In the genomic region with DNA sequence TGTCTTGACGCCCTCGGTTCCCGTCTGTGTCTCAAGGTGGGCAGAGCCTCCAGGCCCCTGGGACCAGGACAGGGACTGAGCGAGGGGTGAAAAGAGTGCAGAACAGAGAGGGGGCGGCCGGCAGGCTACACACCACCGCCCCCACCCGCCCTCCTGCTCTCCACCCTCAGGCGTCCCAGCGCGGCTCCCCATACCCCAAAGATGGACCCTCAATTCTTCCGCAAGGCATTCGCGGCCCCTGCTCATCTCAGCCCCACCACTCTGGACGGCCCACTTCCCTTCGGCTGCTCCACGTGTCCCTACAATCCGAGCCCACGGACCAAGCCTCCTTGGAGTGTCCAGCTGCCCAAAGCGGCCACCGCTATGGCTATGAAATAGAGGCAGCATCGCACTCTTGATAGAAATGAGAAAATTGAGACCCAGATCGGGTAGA, we compare ENCODE assay signal across 1 cellular context.
TF ChIP-seq lines count a peak whose summit lies in the region.

No MANE protein-coding gene starts in this region.

TF ChIP-seq in WTC11, 78 proteins besides CTCF, POLR2A, EP300 and RAD21 (continued from another document):
- TF ChIP-seq, protein P1, sequence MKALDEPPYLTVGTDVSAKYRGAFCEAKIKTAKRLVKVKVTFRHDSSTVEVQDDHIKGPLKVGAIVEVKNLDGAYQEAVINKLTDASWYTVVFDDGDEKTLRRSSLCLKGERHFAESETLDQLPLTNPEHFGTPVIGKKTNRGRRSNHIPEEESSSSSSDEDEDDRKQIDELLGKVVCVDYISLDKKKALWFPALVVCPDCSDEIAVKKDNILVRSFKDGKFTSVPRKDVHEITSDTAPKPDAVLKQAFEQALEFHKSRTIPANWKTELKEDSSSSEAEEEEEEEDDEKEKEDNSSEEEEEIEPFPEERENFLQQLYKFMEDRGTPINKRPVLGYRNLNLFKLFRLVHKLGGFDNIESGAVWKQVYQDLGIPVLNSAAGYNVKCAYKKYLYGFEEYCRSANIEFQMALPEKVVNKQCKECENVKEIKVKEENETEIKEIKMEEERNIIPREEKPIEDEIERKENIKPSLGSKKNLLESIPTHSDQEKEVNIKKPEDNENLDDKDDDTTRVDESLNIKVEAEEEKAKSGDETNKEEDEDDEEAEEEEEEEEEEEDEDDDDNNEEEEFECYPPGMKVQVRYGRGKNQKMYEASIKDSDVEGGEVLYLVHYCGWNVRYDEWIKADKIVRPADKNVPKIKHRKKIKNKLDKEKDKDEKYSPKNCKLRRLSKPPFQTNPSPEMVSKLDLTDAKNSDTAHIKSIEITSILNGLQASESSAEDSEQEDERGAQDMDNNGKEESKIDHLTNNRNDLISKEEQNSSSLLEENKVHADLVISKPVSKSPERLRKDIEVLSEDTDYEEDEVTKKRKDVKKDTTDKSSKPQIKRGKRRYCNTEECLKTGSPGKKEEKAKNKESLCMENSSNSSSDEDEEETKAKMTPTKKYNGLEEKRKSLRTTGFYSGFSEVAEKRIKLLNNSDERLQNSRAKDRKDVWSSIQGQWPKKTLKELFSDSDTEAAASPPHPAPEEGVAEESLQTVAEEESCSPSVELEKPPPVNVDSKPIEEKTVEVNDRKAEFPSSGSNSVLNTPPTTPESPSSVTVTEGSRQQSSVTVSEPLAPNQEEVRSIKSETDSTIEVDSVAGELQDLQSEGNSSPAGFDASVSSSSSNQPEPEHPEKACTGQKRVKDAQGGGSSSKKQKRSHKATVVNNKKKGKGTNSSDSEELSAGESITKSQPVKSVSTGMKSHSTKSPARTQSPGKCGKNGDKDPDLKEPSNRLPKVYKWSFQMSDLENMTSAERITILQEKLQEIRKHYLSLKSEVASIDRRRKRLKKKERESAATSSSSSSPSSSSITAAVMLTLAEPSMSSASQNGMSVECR (CRISPR knock-in tag; IDR thresholded peaks at IDR 0.05; ENCODE audit: borderline replicate concordance): no peak
- no peak for TF ChIP-seq ZNF396 (CRISPR knock-in tag; IDR thresholded peaks at IDR 0.05; ENCODE audit: borderline replicate concordance)
- no peak for TF ChIP-seq ZNF425 (CRISPR knock-in tag; conservative IDR thresholded peaks at IDR 0.05)
